8 cellular contexts compared by ENCODE assay signal in genomic region chr2:216371756-216372702, GRCh38. TPM values are rescaled to one million over a fixed set of nuclear protein-coding genes. Genes with fewer than 3 reads are reported as not detected.
A peak's percentile ranks its signal among the peaks of the same experiment; 100 is the strongest.
DNase-seq lines count a peak whose midpoint lies in the region; ATAC-seq and TF ChIP-seq lines count a peak whose summit lies in the region.

A gene with protein sequence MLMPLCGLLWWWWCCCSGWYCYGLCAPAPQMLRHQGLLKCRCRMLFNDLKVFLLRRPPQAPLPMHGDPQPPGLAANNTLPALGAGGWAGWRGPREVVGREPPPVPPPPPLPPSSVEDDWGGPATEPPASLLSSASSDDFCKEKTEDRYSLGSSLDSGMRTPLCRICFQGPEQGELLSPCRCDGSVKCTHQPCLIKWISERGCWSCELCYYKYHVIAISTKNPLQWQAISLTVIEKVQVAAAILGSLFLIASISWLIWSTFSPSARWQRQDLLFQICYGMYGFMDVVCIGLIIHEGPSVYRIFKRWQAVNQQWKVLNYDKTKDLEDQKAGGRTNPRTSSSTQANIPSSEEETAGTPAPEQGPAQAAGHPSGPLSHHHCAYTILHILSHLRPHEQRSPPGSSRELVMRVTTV (minus strand): TSS chr2:216372483. CDS start chr2:216370260, 2,223 bp downstream.

- H3K4me2 ChIP-seq in trophoblast cell (ENCODE audit: low read length) = peak within 1 kb of the TSS; percentile 51

- 1% methylated on average over 60 of the region's 60 CpGs for WGBS in heart right ventricle, 2 donors
- WGBS in trophoblast cell (ENCODE audit: extremely low coverage, insufficient coverage, insufficient read length) = no CpG with 5 or more reads among the region's 60 CpGs

- H3K27me3 ChIP-seq in heart right ventricle (peaks cover 8 to 87% (median 55%) of the 10 kb centered on the region in 7 donors), trophoblast cell (ENCODE audit: insufficient read depth, low read length) (peaks cover 16% of the 10 kb centered on the region)

- no peaks in the 10 kb centered on the region for H3K79me2 ChIP-seq in trophoblast cell (ENCODE audit: control insufficient read depth, insufficient read depth, low read length, poor library complexity)

- H3K27ac Mint-ChIP-seq in Calu3 (ENCODE audit: unreplicated experiment) = peak within 1 kb of the TSS; percentile 31
- H3K27ac Mint-ChIP-seq in T-helper 17 cell = no peak within 1 kb of the TSS
- H3K27ac Mint-ChIP-seq in type B pancreatic cell = no peak within 1 kb of the TSS

- H3K27ac ChIP-seq in heart right ventricle (no peak within 1 kb of the TSS), trophoblast cell (ENCODE audit: low read depth, low read length) (no peak within 1 kb of the TSS)

- CTCF ChIA-PET in Calu3 (lab: Charles Lee) = interaction anchor here (0.7 kb wide), 1 partner anchor 64 kb away, joined by 4 read pairs; no protein-coding TSS in a partner anchor

- no peaks in the 10 kb centered on the region for H3K9me3 Mint-ChIP-seq in Calu3 (ENCODE audit: low read depth, unreplicated experiment)
- H3K9me3 Mint-ChIP-seq in type B pancreatic cell = no peaks in the 10 kb centered on the region

- H2BK12ac ChIP-seq in trophoblast cell (ENCODE audit: low read length) = no peak within 1 kb of the TSS

- H3K4me1 ChIP-seq in heart right ventricle (peaks cover 0 to 20% (median 15%) of the 10 kb centered on the region in 9 donors), trophoblast cell (ENCODE audit: control insufficient read depth in 1 of 2, insufficient read depth in 2 of 2, low read length in 2 of 2) (no peaks in the 10 kb centered on the region)

- H3K36me3 ChIP-seq in heart right ventricle (no peaks in the 10 kb centered on the region), trophoblast cell (ENCODE audit: control insufficient read depth in 1 of 2, insufficient read depth in 2 of 2, low read length in 2 of 2) (no peaks in the 10 kb centered on the region)

- intact Hi-C loops in Calu3 (cut with micrococcal nuclease; ENCODE audit: unreplicated experiment) = no loop called here
- intact Hi-C loops in heart right ventricle (cut with DNase I) = no loop called here

- no peak within 1 kb of the TSS for H2AK5ac ChIP-seq in trophoblast cell (ENCODE audit: low read length)

- H4K8ac ChIP-seq in trophoblast cell (ENCODE audit: low read depth, low read length) = no peak within 1 kb of the TSS

- no peak within 1 kb of the TSS for H4K12ac ChIP-seq in trophoblast cell (ENCODE audit: low read depth, low read length)

- peak within 1 kb of the TSS in 8 of 10 donors; percentile 4 to 37 (median 30) for H3K4me3 ChIP-seq in heart right ventricle
- H3K4me3 ChIP-seq in trophoblast cell (ENCODE audit: low read depth, low read length) = peak within 1 kb of the TSS; percentile 56

- H2BK120ac ChIP-seq in trophoblast cell (ENCODE audit: insufficient read depth, low read length, poor library complexity) = no peak within 1 kb of the TSS

- no peaks in the 10 kb centered on the region for H3K79me1 ChIP-seq in trophoblast cell (ENCODE audit: low read length)

- H3K4me3 Mint-ChIP-seq in Calu3 (ENCODE audit: low read depth, unreplicated experiment) (peak within 1 kb of the TSS; percentile 68), T-helper 17 cell (peak within 1 kb of the TSS; percentile 84), type B pancreatic cell (peak within 1 kb of the TSS; percentile 81)

- no peak within 1 kb of the TSS for H3K23ac ChIP-seq in trophoblast cell (ENCODE audit: low read length)

- no TSS peak for BruUV-seq in Calu3 (replicated peaks; lab: Mats Ljungman, UMichigan)

- no peak within 1 kb of the TSS for H2AFZ ChIP-seq in trophoblast cell (ENCODE audit: insufficient read depth, low read length, poor library complexity)

- no peak within 1 kb of the TSS for H3K4ac ChIP-seq in trophoblast cell (ENCODE audit: low read depth, low read length)

- H2BK5ac ChIP-seq in trophoblast cell (ENCODE audit: low read depth, low read length, poor library complexity) = no peak within 1 kb of the TSS

- no peak within 1 kb of the TSS for H4K91ac ChIP-seq in trophoblast cell (ENCODE audit: low read depth, low read length)

- H3K9ac ChIP-seq in trophoblast cell (ENCODE audit: low read length) = no peak within 1 kb of the TSS

- H3K9me3 ChIP-seq in T-helper 17 cell (ENCODE audit: control insufficient read depth, low read length, poor library complexity, severe bottlenecking) (no peaks in the 10 kb centered on the region), heart right ventricle (no peaks in the 10 kb centered on the region), trophoblast cell (ENCODE audit: insufficient read depth, low read depth, low read length) (peaks cover 2% of the 10 kb centered on the region)

- no peak within 1 kb of the TSS for H3K14ac ChIP-seq in trophoblast cell (ENCODE audit: low read length)

- TF ChIP-seq CTCF in Calu3 (IDR thresholded peaks at IDR 0.05; ENCODE audit: unreplicated experiment) (no peak), heart right ventricle (IDR thresholded peaks at IDR 0.05) (no peak), type B pancreatic cell (conservative IDR thresholded peaks at IDR 0.05) (no peak)

- H3K36me3 Mint-ChIP-seq in Calu3 (ENCODE audit: insufficient read depth, unreplicated experiment) = peaks cover 17% of the 10 kb centered on the region
- H3K36me3 Mint-ChIP-seq in T-helper 17 cell (ENCODE audit: low read depth) = peaks cover 4% of the 10 kb centered on the region
- no peaks in the 10 kb centered on the region for H3K36me3 Mint-ChIP-seq in type B pancreatic cell

- H3K27me3 Mint-ChIP-seq in Calu3 (ENCODE audit: unreplicated experiment) (peaks cover 64% of the 10 kb centered on the region), T-helper 17 cell (peaks cover 64% of the 10 kb centered on the region), type B pancreatic cell (peaks cover 82% of the 10 kb centered on the region)

- DNase-seq in Calu3 (peak; percentile 81), LHCN-M2 (ENCODE audit: low read depth) (peak; percentile 81), T-helper 17 cell (peak; percentile 35 to 62 (median 48)), amygdala (lab: John Stamatoyannopoulos, UW) (peak in 52 of 56 donors; percentile 8 to 73 (median 46)), heart right ventricle (peak; percentile 66 to 78), trophoblast cell (peak; percentile 21 to 71), type B pancreatic cell (ENCODE audit: extremely low spot score, unreplicated experiment) (peak; percentile 90)

- no peak within 1 kb of the TSS for H3K18ac ChIP-seq in trophoblast cell (ENCODE audit: low read length)

- H3K4me1 Mint-ChIP-seq in Calu3 (ENCODE audit: low read depth, unreplicated experiment) = peaks cover 33% of the 10 kb centered on the region
- peaks cover 11% of the 10 kb centered on the region for H3K4me1 Mint-ChIP-seq in T-helper 17 cell
- H3K4me1 Mint-ChIP-seq in type B pancreatic cell (ENCODE audit: unreplicated experiment) = no peaks in the 10 kb centered on the region

- ATAC-seq in T-helper 17 cell (peak; percentile 83), heart right ventricle (peak; percentile 85 to 95 (median 92)), HG02852 (IDR thresholded peaks at IDR 0.05; ENCODE audit: unreplicated experiment) (no peak)

RNA-seq across cellular contexts. Expression of the gene that starts here (rescaled TPM):
- total RNA-seq in Calu3 (2022) (0.37 and 0.54 TPM in 2 replicates), LHCN-M2 (2014; rRNA removed) (1.9 and 2.7 TPM in 2 replicates), T-helper 17 cell (not detected), heart right ventricle (under 1 TPM in 3 of 10 donors, not detected in 7; 0.04 to 0.40 (median 0.11) TPM), type B pancreatic cell (ENCODE audit: low replicate concordance) (0.93 and 1.1 TPM in 2 replicates)
- 17.2 TPM for polyA plus RNA-seq in LHCN-M2 (2012)
- polyA plus RNA-seq in heart right ventricle = under 1 TPM in 1 of 2 donors, not detected in 1; 0.01 TPM
- polyA plus RNA-seq in trophoblast cell (2013) = 0.40 and 0.42 TPM in 2 replicates

Comparison
In these comparisons a context has a peak if more than half of its experiments do, and no peak if none do; other contexts are left out.
1. Peak in DNase-seq in Calu3; RNA of the gene not detected or under 1 TPM.
2. Peak in DNase-seq and ATAC-seq in T-helper 17 cell; RNA of the gene not detected or under 1 TPM.
3. Peak in DNase-seq, ATAC-seq and H3K4me3 ChIP-seq in heart right ventricle; RNA of the gene not detected or under 1 TPM.